Comparison of ENCODE assay signal across 8 cellular contexts in genomic region chr11:19553683-19554333, GRCh38.
DNase-seq lines count a peak whose midpoint lies in the region; ATAC-seq and TF ChIP-seq lines count a peak whose summit lies in the region.

No MANE protein-coding gene starts in this region.

- no peaks in the 10 kb centered on the region for H3K4me1 ChIP-seq in colonic mucosa

- WGBS in lower leg skin, 2 donors, result 35 to 37% methylated on average over 8 of the region's 8 CpGs

- H3K27ac ChIP-seq in colonic mucosa, result no peak overlapping the region

- ATAC-seq in HG02981 (IDR thresholded peaks at IDR 0.05; ENCODE audit: unreplicated experiment), result peak; percentile 49
- peak; percentile 86 for ATAC-seq in activated CD4-positive, alpha-beta T cell treated with anti-CD3 and anti-CD28 coated beads for 36 hours

- H3K4me3 ChIP-seq in GM12864 (ENCODE audit: low read depth, low read length) (no peak overlapping the region), colonic mucosa (no peak overlapping the region), lower leg skin (ENCODE audit: low read depth, poor library complexity, severe bottlenecking) (no peak overlapping the region)

- no peaks in the 10 kb centered on the region for H3K27me3 ChIP-seq in colonic mucosa

- no peak for TF ChIP-seq POLR2A in lower leg skin (IDR thresholded peaks at IDR 0.05)

- no peaks in the 10 kb centered on the region for H3K9me3 ChIP-seq in colonic mucosa

- POLR2A ChIA-PET in activated CD4-positive, alpha-beta T cell treated with anti-CD3 and anti-CD28 coated beads for 36 hours (lab: Charles Lee), result no interaction called here

- no peaks in the 10 kb centered on the region for H3K36me3 ChIP-seq in colonic mucosa

- H3K4me1 Mint-ChIP-seq in activated CD4-positive, alpha-beta T cell treated with anti-CD3 and anti-CD28 coated beads for 36 hours, result peaks cover 2% of the 10 kb centered on the region

- CTCF ChIA-PET in activated CD4-positive, alpha-beta T cell treated with anti-CD3 and anti-CD28 coated beads for 36 hours (lab: Charles Lee), result interaction anchor here (0.6 to 8.1 kb wide), 23 partner anchors 9 to 486 kb away, joined by 3 to 48 read pairs (median 3); no protein-coding TSS in a partner anchor

- H3K36me3 Mint-ChIP-seq in activated CD4-positive, alpha-beta T cell treated with anti-CD3 and anti-CD28 coated beads for 36 hours (ENCODE audit: low read depth), result no peaks in the 10 kb centered on the region

- TF ChIP-seq CTCF in GM12864 (IDR thresholded peaks at IDR 0.05; ENCODE audit: low read depth, low read length, missing control alignments), result peak; percentile 84
- peak; percentile 77 for TF ChIP-seq CTCF in colonic mucosa (IDR thresholded peaks at IDR 0.05)
- peak in 1 of 3 donors; percentile 71 for TF ChIP-seq CTCF in lower leg skin (IDR thresholded peaks at IDR 0.05)

- no peak overlapping the region for H3K4me3 Mint-ChIP-seq in activated CD4-positive, alpha-beta T cell treated with anti-CD3 and anti-CD28 coated beads for 36 hours

- intact Hi-C loops in activated CD4-positive, alpha-beta T cell treated with anti-CD3 and anti-CD28 coated beads for 36 hours (cut with DNase I, micrococcal nuclease), result loop anchor here (1.0 to 2.0 kb wide), 4 partner anchors 243 to 483 kb away; no protein-coding TSS in a partner anchor
- intact Hi-C loops in colonic mucosa (cut with DNase I), result loop anchor here (1.0 to 10.0 kb wide), 5 partner anchors 242 to 801 kb away; no protein-coding TSS in a partner anchor
- intact Hi-C loops in lower leg skin (cut with DNase I; ENCODE audit: low total_unique reads), result loop anchor here (2.0 kb wide), 1 partner anchor 483 kb away; no protein-coding TSS in a partner anchor

- H3K27ac Mint-ChIP-seq in activated CD4-positive, alpha-beta T cell treated with anti-CD3 and anti-CD28 coated beads for 36 hours, result no peak overlapping the region

- H3K9ac ChIP-seq in colonic mucosa (ENCODE audit: low read depth in 2 of 2, low read length in 2 of 2), result peak overlapping the region in 1 of 2 donors; percentile 7

- H3K27me3 Mint-ChIP-seq in activated CD4-positive, alpha-beta T cell treated with anti-CD3 and anti-CD28 coated beads for 36 hours, result peaks cover 10% of the 10 kb centered on the region

- no peaks in the 10 kb centered on the region for H3K9me3 Mint-ChIP-seq in activated CD4-positive, alpha-beta T cell treated with anti-CD3 and anti-CD28 coated beads for 36 hours (ENCODE audit: low read depth)

- DNase-seq in GM12864 (ENCODE audit: low read depth) (peak; percentile 53), NCI-H2227 (lab: John Stamatoyannopoulos, UW; ENCODE audit: unreplicated experiment) (peak; percentile 86), colonic mucosa (peak; percentile 84), lower leg skin (ENCODE audit: low spot score in 2 of 2) (peak; percentile 71 to 95), mesenteric fat pad (ENCODE audit: low spot score) (no peak)
- peak; percentile 90 for DNase-seq in activated CD4-positive, alpha-beta T cell treated with anti-CD3 and anti-CD28 coated beads for 36 hours
- peak; percentile 51 for DNase-seq in stimulated activated CD8-positive, alpha-beta memory T cell treated with anti-CD3 and anti-CD28 coated beads, Interleukin-12 subunit alpha, Interleukin-12 subunit beta, amount 100 ng/mL, for 1 hour (ENCODE audit: low read depth)
